ENCODE assay signal across 8 cellular contexts in the genomic region with DNA sequence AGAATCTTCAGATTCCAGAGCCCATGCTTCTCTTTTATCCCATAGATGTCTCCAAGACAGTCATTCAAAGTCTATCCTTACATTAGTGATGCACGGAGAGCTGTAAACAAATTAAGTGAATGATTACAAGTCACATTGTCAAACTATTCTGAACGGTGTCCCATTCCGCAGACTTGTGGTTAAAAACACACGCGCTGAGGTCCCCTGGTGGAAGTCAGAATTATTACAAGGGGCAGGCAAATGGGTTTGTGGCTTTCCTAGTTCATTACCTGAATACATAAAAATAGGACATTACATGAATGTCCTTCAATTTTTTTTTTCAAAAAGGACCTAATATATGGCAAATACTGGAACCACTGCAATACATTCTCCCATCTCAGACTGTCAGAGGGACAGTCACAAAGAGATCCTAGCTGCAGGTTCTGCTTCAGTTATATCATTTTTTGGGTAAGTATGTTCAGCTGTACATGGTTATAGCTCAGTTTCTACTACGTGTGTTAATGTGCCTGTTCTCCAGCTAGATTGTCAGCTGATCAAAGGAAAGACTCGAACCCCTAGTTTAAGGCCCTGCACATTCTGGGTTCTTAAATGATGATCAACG. TPM values are rescaled to one million over a fixed set of nuclear protein-coding genes. Genes with fewer than 3 reads are reported as not detected.
A peak's percentile ranks its signal among the peaks of the same experiment; 100 is the strongest.
DNase-seq lines count a peak whose midpoint lies in the region; ATAC-seq, FAIRE-seq and TF ChIP-seq lines count a peak whose summit lies in the region.

No MANE protein-coding gene starts in this region.

- peak; percentile 94 for FAIRE-seq in GM18507 (lab: Jason Lieb, UNC)

- H3K9me3 ChIP-seq in endodermal cell (ENCODE audit: control insufficient read depth, low read length) (no peaks in the 10 kb centered on the region), testis (no peaks in the 10 kb centered on the region)

- H3K27me3 Mint-ChIP-seq in activated CD4-positive, alpha-beta T cell treated with anti-CD3 and anti-CD28 coated beads, Interleukin-2, amount 10 ng/mL, durations not matched to agents 7 days and 5 days, result peaks cover 8% of the 10 kb centered on the region
- H3K27me3 Mint-ChIP-seq in endodermal cell (ENCODE audit: insufficient read depth), result peaks cover 3% of the 10 kb centered on the region
- H3K27me3 Mint-ChIP-seq in naive B cell, result peaks cover 16 to 23% (median 23%) of the 10 kb centered on the region in 3 donors

- H3K36me3 ChIP-seq in endodermal cell (ENCODE audit: control insufficient read depth, insufficient read depth, low read length) (no peaks in the 10 kb centered on the region), testis (ENCODE audit: low read depth, missing control alignments) (no peaks in the 10 kb centered on the region)

- H3K9ac ChIP-seq in endodermal cell (ENCODE audit: extremely low read depth, low read length, poor library complexity, severe bottlenecking), result no peak overlapping the region

- 26 to 30% methylated on average over 7 to 8 of the region's 8 CpGs for WGBS in endodermal cell (ENCODE audit: insufficient coverage in 1 of 2, insufficient read length in 1 of 2), 2 experiments
- WGBS in testis, 2 donors, result 32 to 35% methylated on average over 8 of the region's 8 CpGs

- H3K4me3 ChIP-seq in endodermal cell (ENCODE audit: low read length) (no peak overlapping the region), testis (no peak overlapping the region)

- POLR2A ChIA-PET in activated CD4-positive, alpha-beta T cell treated with anti-CD3 and anti-CD28 coated beads, Interleukin-2, amount 10 ng/mL, durations not matched to agents 7 days and 5 days (lab: Charles Lee), result interaction anchor here (0.6 kb wide), 1 partner anchor 184 kb away, joined by 3 read pairs; no protein-coding TSS in a partner anchor

- ATAC-seq in HG03025 (IDR thresholded peaks at IDR 0.05; ENCODE audit: low FRiP score, unreplicated experiment) (peak; percentile 57), naive B cell (ENCODE audit: low read depth in 2 of 2) (peak; percentile 27 to 56)

- no peaks in the 10 kb centered on the region for H3K36me3 Mint-ChIP-seq in activated CD4-positive, alpha-beta T cell treated with anti-CD3 and anti-CD28 coated beads, Interleukin-2, amount 10 ng/mL, durations not matched to agents 7 days and 5 days (ENCODE audit: low read depth)
- no peaks in the 10 kb centered on the region for H3K36me3 Mint-ChIP-seq in endodermal cell (ENCODE audit: low read depth)
- peaks cover 0 to 7% of the 10 kb centered on the region in 2 donors for H3K36me3 Mint-ChIP-seq in naive B cell

- no peak overlapping the region for H3K27ac Mint-ChIP-seq in activated CD4-positive, alpha-beta T cell treated with anti-CD3 and anti-CD28 coated beads, Interleukin-2, amount 10 ng/mL, durations not matched to agents 7 days and 5 days
- H3K27ac Mint-ChIP-seq in endodermal cell, result no peak overlapping the region
- H3K27ac Mint-ChIP-seq in naive B cell, result no peak overlapping the region

- no peak overlapping the region for H3K4me3 Mint-ChIP-seq in activated CD4-positive, alpha-beta T cell treated with anti-CD3 and anti-CD28 coated beads, Interleukin-2, amount 10 ng/mL, durations not matched to agents 7 days and 5 days
- H3K4me3 Mint-ChIP-seq in endodermal cell (no peak overlapping the region), naive B cell (no peak overlapping the region)

- H3K9me3 Mint-ChIP-seq in activated CD4-positive, alpha-beta T cell treated with anti-CD3 and anti-CD28 coated beads, Interleukin-2, amount 10 ng/mL, durations not matched to agents 7 days and 5 days, result no peaks in the 10 kb centered on the region
- H3K9me3 Mint-ChIP-seq in endodermal cell, result no peaks in the 10 kb centered on the region
- peaks cover 0 to 2% (median 0%) of the 10 kb centered on the region in 7 donors for H3K9me3 Mint-ChIP-seq in naive B cell

- no peak for TF ChIP-seq POLR2A in testis (IDR thresholded peaks at IDR 0.05)

- H3K27me3 ChIP-seq in endodermal cell (ENCODE audit: control insufficient read depth, insufficient read depth, low read length, poor library complexity, severe bottlenecking) (no peaks in the 10 kb centered on the region), testis (no peaks in the 10 kb centered on the region)

- intact Hi-C loops in testis (cut with DNase I; ENCODE audit: low total_unique reads), result loop anchor here (5.0 kb wide), 1 partner anchor 181 kb away; no protein-coding TSS in a partner anchor

- peak; percentile 31 for DNase-seq in AG09319 (ENCODE audit: extremely low read depth, low read depth)
- no peak for DNase-seq in GM18507 (ENCODE audit: extremely low spot score, insufficient read length, low read depth)
- peak; percentile 84 for DNase-seq in NCI-H2171 treated with DMSO at 0.1 percent for 48 hours (lab: John Stamatoyannopoulos, UW)
- peak; percentile 64 for DNase-seq in activated CD4-positive, alpha-beta T cell treated with anti-CD3 and anti-CD28 coated beads, Interleukin-2, amount 10 ng/mL, durations not matched to agents 7 days and 5 days
- DNase-seq in endodermal cell, result peak; percentile 85
- peak; percentile 32 for DNase-seq in naive B cell
- DNase-seq in testis, result peak; percentile 69

- H3K4me1 ChIP-seq in endodermal cell (ENCODE audit: control insufficient read depth, insufficient read depth, low read length), result no peaks in the 10 kb centered on the region
- peaks cover 20% of the 10 kb centered on the region for H3K4me1 ChIP-seq in testis

- peaks cover 8% of the 10 kb centered on the region for H3K4me1 Mint-ChIP-seq in activated CD4-positive, alpha-beta T cell treated with anti-CD3 and anti-CD28 coated beads, Interleukin-2, amount 10 ng/mL, durations not matched to agents 7 days and 5 days
- H3K4me1 Mint-ChIP-seq in endodermal cell, result peaks cover 19% of the 10 kb centered on the region
- H3K4me1 Mint-ChIP-seq in naive B cell, result peaks cover 0 to 5% (median 3%) of the 10 kb centered on the region in 3 donors

- CTCF ChIA-PET in activated CD4-positive, alpha-beta T cell treated with anti-CD3 and anti-CD28 coated beads, Interleukin-2, amount 10 ng/mL, durations not matched to agents 7 days and 5 days (lab: Charles Lee), result interaction anchor here (0.6 to 1.6 kb wide), 10 partner anchors 11 to 466 kb away, joined by 3 to 6 read pairs (median 3); no protein-coding TSS in a partner anchor

- TF ChIP-seq CTCF in AG09319 (IDR thresholded peaks at IDR 0.05; ENCODE audit: low read depth, low read length) (peak; percentile 90), endodermal cell (conservative IDR thresholded peaks at IDR 0.05) (peak; percentile 88), testis (IDR thresholded peaks at IDR 0.05) (peak; percentile 89 to 94 (median 93))

- H3K27ac ChIP-seq in endodermal cell (ENCODE audit: low read depth, low read length), result no peak overlapping the region
- H3K27ac ChIP-seq in testis, result no peak overlapping the region

RNA-seq across cellular contexts. Expression of a gene that starts 53.1 kb away (rescaled TPM):
- 1 to 10 TPM in 1 of 2 experiments, under 1 TPM in 1; 0.72 to 1.1 TPM for total RNA-seq in activated CD4-positive, alpha-beta T cell treated with anti-CD3 and anti-CD28 coated beads, Interleukin-2, amount 10 ng/mL, durations not matched to agents 7 days and 5 days
- 10 to 100 TPM; 37.2 to 43.9 TPM for total RNA-seq in endodermal cell
- 19.2 TPM for polyA plus RNA-seq in endodermal cell (2013, experiment 1 of 2)
- 22.6 TPM for polyA plus RNA-seq in endodermal cell (2013, experiment 2 of 2)
- under 1 TPM in 4 of 6 donors, not detected in 2; 0.21 to 0.84 (median 0.29) TPM for polyA plus RNA-seq in naive B cell (ENCODE audit: low read depth in 6 of 6)
- total RNA-seq in testis, result 10 to 100 TPM; 22.8 to 38.5 TPM
- 8.3 TPM for polyA plus RNA-seq in testis (ENCODE audit: insufficient read depth, low read depth, low replicate concordance)

Comparison
In these comparisons a context has a peak if more than half of its experiments do, and no peak if none do; other contexts are left out.
1. RNA of a gene that starts 53.1 kb away (total RNA-seq): 37.2 to 43.9 TPM in endodermal cell and 22.8 to 38.5 TPM in testis; 0.72 to 1.1 TPM in activated CD4-positive, alpha-beta T cell treated with anti-CD3 and anti-CD28 coated beads, Interleukin-2, amount 10 ng/mL, durations not matched to agents 7 days and 5 days; every median in the first group is over 10 times any median in the second.
2. Peak in every context shown above with its lines, with median percentiles within 50 percentile points of each other: CTCF ChIP-seq.